8 cellular contexts compared by ENCODE assay signal in the genomic region with DNA sequence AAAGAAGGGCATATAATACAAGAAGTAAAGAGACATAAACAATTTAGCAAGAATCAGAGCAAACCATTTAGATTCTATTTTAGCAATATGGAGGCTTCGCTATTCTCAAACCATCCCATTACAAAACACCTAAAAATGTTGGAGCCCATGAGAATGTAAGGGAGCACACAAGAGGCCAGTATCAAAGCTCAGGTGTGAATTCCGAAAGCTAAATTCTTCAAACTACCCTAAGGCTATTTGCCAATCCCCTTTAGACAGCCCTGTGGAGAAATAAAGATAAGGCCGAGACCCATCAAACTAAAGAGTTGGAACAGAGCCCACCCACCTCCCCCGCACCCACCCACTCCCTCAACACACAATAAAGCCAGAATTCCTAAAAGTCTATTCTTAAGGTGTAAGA.
"Had no signal": no experiment of that assay in that cellular context is flagged by ENCODE, and none has a peak within 500 bp of the region (broad histone marks: within the 10 kb centered on the region; RNA-seq: fewer than 3 reads in every experiment).

No MANE protein-coding gene starts in this region.

- H3K27ac Mint-ChIP-seq: GM23338, H9, HFFc6 had no signal

- H3K9ac ChIP-seq: GM23248 had no signal

- H3K4me3 ChIP-seq: GM23248, GM23338, HAP-1 had no signal

- DNase-seq: GM23248, GOT3, H7, H9, HCEC 1CT, HFFc6 had no signal

- H3K9me3 Mint-ChIP-seq: GM23338, H9, HFFc6 had no signal

- H3K4me1 Mint-ChIP-seq: GM23338 had no signal

- H3K36me3 ChIP-seq: HAP-1 had no signal

- H3K4me2 ChIP-seq: GM23338 had no signal

- H3K27ac ChIP-seq: GM23248 had no signal

- H3K4me3 Mint-ChIP-seq: GM23338, H9, HFFc6 had no signal
